Comparison of ENCODE assay signal across 12 cellular contexts in the genomic region with DNA sequence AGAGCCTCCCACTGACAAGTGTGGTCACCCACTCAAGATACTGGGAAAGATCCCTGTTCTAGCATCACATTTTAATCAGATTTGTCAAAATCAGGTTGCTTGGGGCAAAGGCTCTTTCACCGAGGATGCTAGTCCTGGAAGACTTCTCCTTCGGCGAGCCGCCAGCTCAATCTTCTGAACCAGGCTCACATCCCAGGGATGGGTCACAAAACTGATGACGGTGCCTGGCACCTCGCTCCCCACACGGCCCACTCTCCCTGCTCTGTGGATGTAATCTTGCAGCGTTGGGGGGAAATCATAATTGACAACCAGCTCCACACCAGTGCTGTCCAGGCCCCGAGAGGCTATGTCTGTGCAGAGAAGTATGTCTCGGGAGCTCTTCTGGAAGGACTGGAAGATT. TPM values are rescaled to one million over a fixed set of nuclear protein-coding genes. Genes with fewer than 3 reads are reported as not detected.
DNase-seq lines count a peak whose midpoint lies in the region; ATAC-seq and TF ChIP-seq lines count a peak whose summit lies in the region.
"Had no signal": no experiment of that assay in that cellular context is flagged by ENCODE, and none has a peak within 500 bp of the region (broad histone marks: within the 10 kb centered on the region; RNA-seq: fewer than 3 reads in every experiment).

No MANE protein-coding gene starts in this region.

- 100% methylated on average over 7 of the region's 10 CpGs for WGBS in suprapubic skin

- H3K27ac Mint-ChIP-seq in activated naive CD4-positive, alpha-beta T cell treated with anti-CD3 and anti-CD28 coated beads, Interleukin-2, amount 10 ng/mL, durations not matched to agents 7 days and 5 days: peak overlapping the region; percentile 94
- peak overlapping the region; percentile 40 for H3K27ac Mint-ChIP-seq in activated T-helper 1 cell treated with anti-CD3 and anti-CD28 coated beads, Interleukin-12 subunit alpha, Interleukin-12 subunit beta, Interleukin-2, Interleukin-4 antibody, amounts not matched to agents 30 ng/mL and 10 ng/mL and 1 ng/mL, durations not matched to agents 14 hours and 24 hours and 36 hours

- H3K4me3 ChIP-seq in lower lobe of right lung: peak overlapping the region; percentile 96
- H3K4me3 ChIP-seq in suprapubic skin: peak overlapping the region; percentile 90

- intact Hi-C loops in activated T-helper 1 cell treated with anti-CD3 and anti-CD28 coated beads, Interleukin-12 subunit alpha, Interleukin-12 subunit beta, Interleukin-2, Interleukin-4 antibody, amounts not matched to agents 30 ng/mL and 10 ng/mL and 1 ng/mL, durations not matched to agents 14 hours and 24 hours and 36 hours (cut with micrococcal nuclease): no loop called here
- intact Hi-C loops in lower lobe of right lung (cut with DNase I): no loop called here

- CTCF ChIA-PET in activated naive CD4-positive, alpha-beta T cell treated with anti-CD3 and anti-CD28 coated beads, Interleukin-2, amount 10 ng/mL, durations not matched to agents 7 days and 5 days (lab: Charles Lee): interaction anchor here (1.1 to 1.6 kb wide), 4 partner anchors 19 to 205 kb away, joined by 3 to 5 read pairs (median 4); no protein-coding TSS in a partner anchor

- H3K9me3 Mint-ChIP-seq in activated naive CD4-positive, alpha-beta T cell treated with anti-CD3 and anti-CD28 coated beads, Interleukin-2, amount 10 ng/mL, durations not matched to agents 7 days and 5 days: no peaks in the 10 kb centered on the region
- H3K9me3 Mint-ChIP-seq in activated T-helper 1 cell treated with anti-CD3 and anti-CD28 coated beads, Interleukin-12 subunit alpha, Interleukin-12 subunit beta, Interleukin-2, Interleukin-4 antibody, amounts not matched to agents 30 ng/mL and 10 ng/mL and 1 ng/mL, durations not matched to agents 14 hours and 24 hours and 36 hours: no peaks in the 10 kb centered on the region

- H3K27me3 ChIP-seq in lower lobe of right lung (ENCODE audit: low read depth) (no peaks in the 10 kb centered on the region), suprapubic skin (no peaks in the 10 kb centered on the region)

- no peaks in the 10 kb centered on the region for H3K27me3 Mint-ChIP-seq in activated naive CD4-positive, alpha-beta T cell treated with anti-CD3 and anti-CD28 coated beads, Interleukin-2, amount 10 ng/mL, durations not matched to agents 7 days and 5 days
- H3K27me3 Mint-ChIP-seq in activated T-helper 1 cell treated with anti-CD3 and anti-CD28 coated beads, Interleukin-12 subunit alpha, Interleukin-12 subunit beta, Interleukin-2, Interleukin-4 antibody, amounts not matched to agents 30 ng/mL and 10 ng/mL and 1 ng/mL, durations not matched to agents 14 hours and 24 hours and 36 hours (ENCODE audit: insufficient read depth): no peaks in the 10 kb centered on the region

- TF ChIP-seq CTCF in lower lobe of right lung (IDR thresholded peaks at IDR 0.05) (no peak), suprapubic skin (IDR thresholded peaks at IDR 0.05) (no peak)

- H3K4me1 ChIP-seq in lower lobe of right lung (peaks cover 28% of the 10 kb centered on the region), suprapubic skin (peaks cover 30% of the 10 kb centered on the region)

- H3K36me3 Mint-ChIP-seq in activated naive CD4-positive, alpha-beta T cell treated with anti-CD3 and anti-CD28 coated beads, Interleukin-2, amount 10 ng/mL, durations not matched to agents 7 days and 5 days: peaks cover 22% of the 10 kb centered on the region
- H3K36me3 Mint-ChIP-seq in activated T-helper 1 cell treated with anti-CD3 and anti-CD28 coated beads, Interleukin-12 subunit alpha, Interleukin-12 subunit beta, Interleukin-2, Interleukin-4 antibody, amounts not matched to agents 30 ng/mL and 10 ng/mL and 1 ng/mL, durations not matched to agents 14 hours and 24 hours and 36 hours (ENCODE audit: low read depth): peaks cover 21% of the 10 kb centered on the region

- H3K9me3 ChIP-seq in lower lobe of right lung: no peaks in the 10 kb centered on the region
- H3K9me3 ChIP-seq in suprapubic skin: no peaks in the 10 kb centered on the region

- no peak for TF ChIP-seq EP300 in suprapubic skin (IDR thresholded peaks at IDR 0.05)

- H3K27ac ChIP-seq in lower lobe of right lung (no peak overlapping the region), suprapubic skin (no peak overlapping the region)

- peaks cover 28% of the 10 kb centered on the region for H3K4me1 Mint-ChIP-seq in activated naive CD4-positive, alpha-beta T cell treated with anti-CD3 and anti-CD28 coated beads, Interleukin-2, amount 10 ng/mL, durations not matched to agents 7 days and 5 days
- H3K4me1 Mint-ChIP-seq in activated T-helper 1 cell treated with anti-CD3 and anti-CD28 coated beads, Interleukin-12 subunit alpha, Interleukin-12 subunit beta, Interleukin-2, Interleukin-4 antibody, amounts not matched to agents 30 ng/mL and 10 ng/mL and 1 ng/mL, durations not matched to agents 14 hours and 24 hours and 36 hours (ENCODE audit: low read depth): peaks cover 21% of the 10 kb centered on the region

- no peak for TF ChIP-seq POLR2A in suprapubic skin (IDR thresholded peaks at IDR 0.05)

- ATAC-seq in lower lobe of right lung: no peak
- ATAC-seq in HG03135 (IDR thresholded peaks at IDR 0.05; ENCODE audit: unreplicated experiment): no peak
- ATAC-seq in HG03520 (IDR thresholded peaks at IDR 0.05; ENCODE audit: unreplicated experiment): no peak

- H3K4me3 Mint-ChIP-seq in activated naive CD4-positive, alpha-beta T cell treated with anti-CD3 and anti-CD28 coated beads, Interleukin-2, amount 10 ng/mL, durations not matched to agents 7 days and 5 days: peak overlapping the region; percentile 97
- H3K4me3 Mint-ChIP-seq in activated T-helper 1 cell treated with anti-CD3 and anti-CD28 coated beads, Interleukin-12 subunit alpha, Interleukin-12 subunit beta, Interleukin-2, Interleukin-4 antibody, amounts not matched to agents 30 ng/mL and 10 ng/mL and 1 ng/mL, durations not matched to agents 14 hours and 24 hours and 36 hours: peak overlapping the region; percentile 100

- H3K36me3 ChIP-seq in lower lobe of right lung (peaks cover 12% of the 10 kb centered on the region), suprapubic skin (peaks cover 5% of the 10 kb centered on the region)

- no peak for DNase-seq in activated naive CD4-positive, alpha-beta T cell treated with anti-CD3 and anti-CD28 coated beads, Interleukin-2, amount 10 ng/mL, durations not matched to agents 7 days and 5 days
- DNase-seq in activated naive CD4-positive, alpha-beta T cell (lab: John Stamatoyannopoulos, UW): no peak
- no peak for DNase-seq in activated T-helper 1 cell treated with anti-CD3 and anti-CD28 coated beads, Interleukin-12 subunit alpha, Interleukin-12 subunit beta, Interleukin-2, Interleukin-4 antibody, amounts not matched to agents 30 ng/mL and 10 ng/mL and 1 ng/mL, durations not matched to agents 14 hours and 24 hours and 36 hours (ENCODE audit: low spot score)
- DNase-seq in lower lobe of right lung: no peak
- no peak for DNase-seq in suprapubic skin (ENCODE audit: low spot score in 2 of 2)
- DNase-seq in NCI-H1105 (lab: John Stamatoyannopoulos, UW): no peak
- DNase-seq: cortex of kidney; NCI-H2081 treated with DMSO at 0.1 percent for 48 hours; stimulated activated CD8-positive, alpha-beta memory T cell treated with anti-CD3 and anti-CD28 coated beads, Interleukin-4, amount 100 ng/mL, for 48 hours had no signal

RNA-seq across cellular contexts. Expression of gene DDX28, which starts 1.5 kb away (rescaled TPM):
- 28.2 and 28.4 TPM in 2 replicates for total RNA-seq in activated T-helper 1 cell treated with anti-CD3 and anti-CD28 coated beads, Interleukin-12 subunit alpha, Interleukin-12 subunit beta, Interleukin-2, Interleukin-4 antibody, amounts not matched to agents 30 ng/mL and 10 ng/mL and 1 ng/mL, durations not matched to agents 14 hours and 24 hours and 36 hours
- total RNA-seq in lower lobe of right lung: 9.9 TPM
- 10 to 100 TPM in 2 of 4 donors, 1 to 10 TPM in 2; 9.0 to 22.5 (median 13.0) TPM for total RNA-seq in suprapubic skin

RNA-seq across cellular contexts. Expression of gene DUS2, which starts 1.6 kb away (rescaled TPM):
- total RNA-seq in activated T-helper 1 cell treated with anti-CD3 and anti-CD28 coated beads, Interleukin-12 subunit alpha, Interleukin-12 subunit beta, Interleukin-2, Interleukin-4 antibody, amounts not matched to agents 30 ng/mL and 10 ng/mL and 1 ng/mL, durations not matched to agents 14 hours and 24 hours and 36 hours: 34.7 and 37.2 TPM in 2 replicates
- total RNA-seq in lower lobe of right lung (15.1 TPM), suprapubic skin (10 to 100 TPM; 14.4 to 21.6 (median 15.5) TPM)

RNA-seq across cellular contexts. Expression of gene DPEP2NB, which starts 5.8 kb away (rescaled TPM):
- total RNA-seq in activated T-helper 1 cell treated with anti-CD3 and anti-CD28 coated beads, Interleukin-12 subunit alpha, Interleukin-12 subunit beta, Interleukin-2, Interleukin-4 antibody, amounts not matched to agents 30 ng/mL and 10 ng/mL and 1 ng/mL, durations not matched to agents 14 hours and 24 hours and 36 hours: not detected in 2 replicates
- total RNA-seq in lower lobe of right lung: not detected
- total RNA-seq in suprapubic skin: not detected
- total RNA-seq: renal cortical epithelial cell had no signal

RNA-seq across cellular contexts. Expression of gene DPEP2, which starts 22.2 kb away (rescaled TPM):
- 2.4 and 2.6 TPM in 2 replicates for total RNA-seq in activated T-helper 1 cell treated with anti-CD3 and anti-CD28 coated beads, Interleukin-12 subunit alpha, Interleukin-12 subunit beta, Interleukin-2, Interleukin-4 antibody, amounts not matched to agents 30 ng/mL and 10 ng/mL and 1 ng/mL, durations not matched to agents 14 hours and 24 hours and 36 hours
- total RNA-seq in lower lobe of right lung (29.5 TPM), suprapubic skin (under 1 TPM in 1 of 4 donors, not detected in 3; 0.56 TPM)
- total RNA-seq: renal cortical epithelial cell had no signal

RNA-seq across cellular contexts. Expression of gene DPEP3, which starts 41.2 kb away (rescaled TPM):
- not detected in 2 replicates for total RNA-seq in activated T-helper 1 cell treated with anti-CD3 and anti-CD28 coated beads, Interleukin-12 subunit alpha, Interleukin-12 subunit beta, Interleukin-2, Interleukin-4 antibody, amounts not matched to agents 30 ng/mL and 10 ng/mL and 1 ng/mL, durations not matched to agents 14 hours and 24 hours and 36 hours
- 0.18 TPM for total RNA-seq in lower lobe of right lung
- total RNA-seq in suprapubic skin: not detected
- total RNA-seq: renal cortical epithelial cell had no signal
